Comparison of ENCODE assay signal across 9 cellular contexts in the genomic region with DNA sequence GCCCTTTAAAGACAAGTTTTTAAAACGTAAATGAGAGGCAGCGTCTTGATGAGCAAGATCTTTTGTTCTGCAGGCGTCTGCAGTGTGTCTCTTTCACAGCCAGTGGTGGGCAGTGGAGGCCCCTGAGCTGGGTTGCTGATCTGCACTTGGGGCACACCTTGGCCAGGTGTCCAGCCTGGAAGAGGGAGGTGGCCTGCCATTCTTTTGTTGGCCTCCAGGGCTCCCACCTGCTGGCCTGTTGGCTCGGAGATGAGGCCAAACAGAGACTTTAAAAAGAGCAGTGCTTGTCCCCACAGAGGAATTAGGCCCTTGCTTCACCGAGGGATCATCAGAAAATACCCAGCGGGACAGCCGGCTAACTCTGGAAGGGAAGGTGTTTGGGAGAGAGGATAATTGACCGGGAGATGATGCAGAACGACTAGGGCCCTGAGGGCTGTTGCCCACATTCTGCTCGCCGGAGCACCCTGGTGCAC.
DNase-seq lines count a peak whose midpoint lies in the region; ATAC-seq and TF ChIP-seq lines count a peak whose summit lies in the region.
"Had no signal": no experiment of that assay in that cellular context is flagged by ENCODE, and none has a peak within 500 bp of the region (broad histone marks: within the 10 kb centered on the region; RNA-seq: fewer than 3 reads in every experiment).

No MANE protein-coding gene starts in this region.

- H3K36me3 Mint-ChIP-seq in endodermal cell (ENCODE audit: low read depth) = no peaks in the 10 kb centered on the region

- TF ChIP-seq EP300 in suprapubic skin (IDR thresholded peaks at IDR 0.05) = no peak

- peaks cover 49% of the 10 kb centered on the region for H3K4me1 Mint-ChIP-seq in endodermal cell

- TF ChIP-seq CTCF in endodermal cell (conservative IDR thresholded peaks at IDR 0.05) = peak; percentile 77
- peak; percentile 27 for TF ChIP-seq CTCF in retinal pigment epithelial cell (conservative IDR thresholded peaks at IDR 0.05; ENCODE audit: low read depth, low read length)
- TF ChIP-seq CTCF in suprapubic skin (IDR thresholded peaks at IDR 0.05) = no peak

- no peaks in the 10 kb centered on the region for H3K36me3 ChIP-seq in endodermal cell (ENCODE audit: control insufficient read depth, insufficient read depth, low read length)
- no peaks in the 10 kb centered on the region for H3K36me3 ChIP-seq in suprapubic skin

- H3K9ac ChIP-seq in endodermal cell (ENCODE audit: extremely low read depth, low read length, poor library complexity, severe bottlenecking) = no peak overlapping the region

- no peaks in the 10 kb centered on the region for H3K9me3 Mint-ChIP-seq in endodermal cell

- H3K9me3 ChIP-seq in endodermal cell (ENCODE audit: control insufficient read depth, low read length) (no peaks in the 10 kb centered on the region), suprapubic skin (no peaks in the 10 kb centered on the region)

- H3K27me3 ChIP-seq in endodermal cell (ENCODE audit: control insufficient read depth, insufficient read depth, low read length, poor library complexity, severe bottlenecking) (no peaks in the 10 kb centered on the region), suprapubic skin (no peaks in the 10 kb centered on the region)

- DNase-seq in HT-29 (ENCODE audit: low spot score) (peak; percentile 85), T-helper 9 cell (peak; percentile 21), endodermal cell (peak; percentile 84), retinal pigment epithelial cell (ENCODE audit: low read depth) (no peak), suprapubic skin (ENCODE audit: low spot score in 2 of 2) (no peak), SW 1271 (lab: John Stamatoyannopoulos, UW) (no peak)
- DNase-seq in activated CD4-positive, CD25-positive, alpha-beta regulatory T cell (lab: John Stamatoyannopoulos, UW) = no peak

- WGBS in endodermal cell (ENCODE audit: insufficient coverage in 1 of 2, insufficient read length in 1 of 2), 2 experiments = 59 to 62% methylated on average over 8 to 11 of the region's 11 CpGs
- 75% methylated on average over 9 of the region's 11 CpGs for WGBS in suprapubic skin

- no peaks in the 10 kb centered on the region for H3K27me3 Mint-ChIP-seq in endodermal cell (ENCODE audit: insufficient read depth)

- H3K4me3 ChIP-seq in endodermal cell (ENCODE audit: low read length) (no peak overlapping the region), retinal pigment epithelial cell (ENCODE audit: low read length) (no peak overlapping the region), suprapubic skin (no peak overlapping the region)
- H3K4me3 ChIP-seq: SK-N-MC had no signal

- no peak for TF ChIP-seq POLR2A in suprapubic skin (IDR thresholded peaks at IDR 0.05)

- peak overlapping the region; percentile 31 for H3K4me3 Mint-ChIP-seq in endodermal cell

- ATAC-seq in GM21576 (IDR thresholded peaks at IDR 0.05; ENCODE audit: unreplicated experiment) = no peak

- H3K27ac ChIP-seq in endodermal cell (ENCODE audit: low read depth, low read length) (no peak overlapping the region), suprapubic skin (no peak overlapping the region)
- H3K27ac ChIP-seq: SK-N-MC had no signal

- peak overlapping the region; percentile 76 for H3K27ac Mint-ChIP-seq in endodermal cell

- H3K4me1 ChIP-seq in endodermal cell (ENCODE audit: control insufficient read depth, insufficient read depth, low read length) (peaks cover 31% of the 10 kb centered on the region), suprapubic skin (peaks cover 11% of the 10 kb centered on the region)

Comparison
In these comparisons a context has a peak if more than half of its experiments do, and no peak if none do; other contexts are left out.
1. DNase-seq: peak in HT-29 (single experiment), T-helper 9 cell (single experiment) and endodermal cell (single experiment); none in retinal pigment epithelial cell (single experiment), suprapubic skin (0 of 2), activated CD4-positive, CD25-positive, alpha-beta regulatory T cell (0 of 4) and SW 1271 (0 of 2).
2. CTCF ChIP-seq: peak in endodermal cell (single experiment) and retinal pigment epithelial cell (single experiment); none in suprapubic skin (0 of 2).